7 cellular contexts compared by ENCODE assay signal in genomic region chr7:10657837-10658236, GRCh38.
"Had no signal": no experiment of that assay in that cellular context is flagged by ENCODE, and none has a peak within 500 bp of the region (broad histone marks: within the 10 kb centered on the region; RNA-seq: fewer than 3 reads in every experiment).

No MANE protein-coding gene starts in this region.

- H3K4me3 ChIP-seq: GM12878 had no signal

- DNase-seq: GDM1, GF-D8 had no signal

- ATAC-seq: GM12878 had no signal

- FAIRE-seq: GM12878, GM12891, GM12892, GM18507, GM19239 had no signal
